8 cellular contexts compared by ENCODE assay signal in genomic region chr13:45441633-45442032, GRCh38. TPM values are rescaled to one million over a fixed set of nuclear protein-coding genes. Genes with fewer than 3 reads are reported as not detected.
DNase-seq lines count a peak whose midpoint lies in the region; ATAC-seq and TF ChIP-seq lines count a peak whose summit lies in the region.

No MANE protein-coding gene starts in this region.

- CTCF ChIA-PET in activated naive CD4-positive, alpha-beta T cell treated with anti-CD3 and anti-CD28 coated beads for 36 hours (lab: Charles Lee), result no interaction called here
- CTCF ChIA-PET in CD8-positive, alpha-beta memory T cell (lab: Charles Lee), result no interaction called here

- H3K27ac ChIP-seq in CD8-positive, alpha-beta memory T cell (ENCODE audit: low read depth, low read length), result no peak overlapping the region

- H3K27me3 Mint-ChIP-seq in activated naive CD4-positive, alpha-beta T cell treated with anti-CD3 and anti-CD28 coated beads for 36 hours (ENCODE audit: low read depth), result no peaks in the 10 kb centered on the region
- peaks cover 6 to 19% of the 10 kb centered on the region in 2 donors for H3K27me3 Mint-ChIP-seq in effector memory CD8-positive, alpha-beta T cell
- peaks cover 8% of the 10 kb centered on the region for H3K27me3 Mint-ChIP-seq in stimulated activated naive CD8-positive, alpha-beta T cell treated with anti-CD3 and anti-CD28 coated beads, Interleukin-15, amount 100 ng/mL, for 72 hours
- peaks cover 0 to 11% of the 10 kb centered on the region in 2 donors for H3K27me3 Mint-ChIP-seq in CD8-positive, alpha-beta memory T cell
- no peaks in the 10 kb centered on the region for H3K27me3 Mint-ChIP-seq in progenitor cell of endocrine pancreas

- no peaks in the 10 kb centered on the region for H3K36me3 Mint-ChIP-seq in activated naive CD4-positive, alpha-beta T cell treated with anti-CD3 and anti-CD28 coated beads for 36 hours (ENCODE audit: low read depth)
- H3K36me3 Mint-ChIP-seq in effector memory CD8-positive, alpha-beta T cell (ENCODE audit: insufficient read depth), result peaks cover 3% of the 10 kb centered on the region
- H3K36me3 Mint-ChIP-seq in CD8-positive, alpha-beta memory T cell, result peaks cover 0 to 3% (median 0%) of the 10 kb centered on the region in 3 donors
- H3K36me3 Mint-ChIP-seq in progenitor cell of endocrine pancreas (ENCODE audit: insufficient read depth), result no peaks in the 10 kb centered on the region

- H3K27ac Mint-ChIP-seq in activated naive CD4-positive, alpha-beta T cell treated with anti-CD3 and anti-CD28 coated beads for 36 hours, result no peak overlapping the region
- no peak overlapping the region for H3K27ac Mint-ChIP-seq in effector memory CD8-positive, alpha-beta T cell
- H3K27ac Mint-ChIP-seq in stimulated activated naive CD8-positive, alpha-beta T cell treated with anti-CD3 and anti-CD28 coated beads, Interleukin-15, amount 100 ng/mL, for 72 hours, result peak overlapping the region in 1 of 2 donors; percentile 44
- H3K27ac Mint-ChIP-seq in CD8-positive, alpha-beta memory T cell, result no peak overlapping the region
- H3K27ac Mint-ChIP-seq in progenitor cell of endocrine pancreas, result no peak overlapping the region

- peaks cover 8% of the 10 kb centered on the region for H3K4me1 Mint-ChIP-seq in activated naive CD4-positive, alpha-beta T cell treated with anti-CD3 and anti-CD28 coated beads for 36 hours (ENCODE audit: low read depth)
- H3K4me1 Mint-ChIP-seq in effector memory CD8-positive, alpha-beta T cell (ENCODE audit: low read depth in 2 of 2), result peaks cover 0 to 5% of the 10 kb centered on the region in 2 donors
- H3K4me1 Mint-ChIP-seq in stimulated activated naive CD8-positive, alpha-beta T cell treated with anti-CD3 and anti-CD28 coated beads, Interleukin-15, amount 100 ng/mL, for 72 hours, result peaks cover 16% of the 10 kb centered on the region
- H3K4me1 Mint-ChIP-seq in CD8-positive, alpha-beta memory T cell, result peaks cover 6 to 8% (median 7%) of the 10 kb centered on the region in 3 donors
- H3K4me1 Mint-ChIP-seq in progenitor cell of endocrine pancreas (ENCODE audit: low read depth), result peaks cover 11% of the 10 kb centered on the region

- peak; percentile 40 for TF ChIP-seq CTCF in Loucy (conservative IDR thresholded peaks at IDR 0.05; ENCODE audit: low read length)
- no peak for TF ChIP-seq CTCF in progenitor cell of endocrine pancreas (IDR thresholded peaks at IDR 0.05; ENCODE audit: unreplicated experiment)

- H3K36me3 ChIP-seq in Loucy (ENCODE audit: insufficient read depth, low read length), result no peaks in the 10 kb centered on the region
- H3K36me3 ChIP-seq in CD8-positive, alpha-beta memory T cell (ENCODE audit: insufficient read depth, low read length), result no peaks in the 10 kb centered on the region

- H2AFZ ChIP-seq in Loucy (ENCODE audit: low read length), result no peak overlapping the region

- H3K9me2 ChIP-seq in Loucy (replicated peaks; ENCODE audit: low read depth, low read length), result no peaks in the 10 kb centered on the region

- no peaks in the 10 kb centered on the region for H3K27me3 ChIP-seq in Loucy (ENCODE audit: insufficient read depth, low read length, poor library complexity, severe bottlenecking)
- no peaks in the 10 kb centered on the region for H3K27me3 ChIP-seq in CD8-positive, alpha-beta memory T cell (ENCODE audit: insufficient read depth, low read length, poor library complexity, severe bottlenecking)

- no peaks in the 10 kb centered on the region for H3K9me3 Mint-ChIP-seq in activated naive CD4-positive, alpha-beta T cell treated with anti-CD3 and anti-CD28 coated beads for 36 hours
- no peaks in the 10 kb centered on the region for H3K9me3 Mint-ChIP-seq in effector memory CD8-positive, alpha-beta T cell
- H3K9me3 Mint-ChIP-seq in stimulated activated naive CD8-positive, alpha-beta T cell treated with anti-CD3 and anti-CD28 coated beads, Interleukin-15, amount 100 ng/mL, for 72 hours, result peaks cover 0 to 5% of the 10 kb centered on the region in 2 donors
- no peaks in the 10 kb centered on the region for H3K9me3 Mint-ChIP-seq in CD8-positive, alpha-beta memory T cell
- no peaks in the 10 kb centered on the region for H3K9me3 Mint-ChIP-seq in progenitor cell of endocrine pancreas (ENCODE audit: low read depth)

- no peak overlapping the region for H3K4me3 ChIP-seq in Loucy (ENCODE audit: low read length, poor library complexity, severe bottlenecking)
- no peak overlapping the region for H3K4me3 ChIP-seq in CD8-positive, alpha-beta memory T cell (ENCODE audit: low read length)

- no peaks in the 10 kb centered on the region for H3F3A ChIP-seq in Loucy (ENCODE audit: low read depth)

- no peaks in the 10 kb centered on the region for H4K20me1 ChIP-seq in Loucy (ENCODE audit: insufficient read depth, low read length, poor library complexity, severe bottlenecking)

- POLR2A ChIA-PET in CD8-positive, alpha-beta memory T cell (lab: Charles Lee), result no interaction called here

- peak; percentile 61 for ATAC-seq in effector memory CD8-positive, alpha-beta T cell (replicated peaks)
- ATAC-seq in stimulated activated naive CD8-positive, alpha-beta T cell treated with anti-CD3 and anti-CD28 coated beads, Interleukin-15, amount 100 ng/mL, for 72 hours, result peak; percentile 91

- intact Hi-C loops in activated naive CD4-positive, alpha-beta T cell treated with anti-CD3 and anti-CD28 coated beads for 36 hours (cut with micrococcal nuclease), result no loop called here

- H3K9me3 ChIP-seq in Loucy (ENCODE audit: insufficient read depth, low read depth, low read length), result no peaks in the 10 kb centered on the region
- H3K9me3 ChIP-seq in CD8-positive, alpha-beta memory T cell (ENCODE audit: low read length), result no peaks in the 10 kb centered on the region

- H3K4me1 ChIP-seq in Loucy (ENCODE audit: insufficient read depth, low read length, poor library complexity, severe bottlenecking), result no peaks in the 10 kb centered on the region
- peaks cover 5% of the 10 kb centered on the region for H3K4me1 ChIP-seq in CD8-positive, alpha-beta memory T cell (ENCODE audit: insufficient read depth, low read length)

- H3K4me3 Mint-ChIP-seq in activated naive CD4-positive, alpha-beta T cell treated with anti-CD3 and anti-CD28 coated beads for 36 hours, result no peak overlapping the region
- no peak overlapping the region for H3K4me3 Mint-ChIP-seq in effector memory CD8-positive, alpha-beta T cell
- H3K4me3 Mint-ChIP-seq in stimulated activated naive CD8-positive, alpha-beta T cell treated with anti-CD3 and anti-CD28 coated beads, Interleukin-15, amount 100 ng/mL, for 72 hours, result peak overlapping the region in 1 of 2 donors; percentile 25
- H3K4me3 Mint-ChIP-seq in CD8-positive, alpha-beta memory T cell, result no peak overlapping the region
- no peak overlapping the region for H3K4me3 Mint-ChIP-seq in progenitor cell of endocrine pancreas (ENCODE audit: low read depth)

- no peaks in the 10 kb centered on the region for H3K79me2 ChIP-seq in Loucy (ENCODE audit: insufficient read depth, low read length)

- no peak overlapping the region for H3K4me2 ChIP-seq in Loucy (ENCODE audit: low read depth, low read length, poor library complexity, severe bottlenecking)

- peak; percentile 35 for DNase-seq in activated naive CD4-positive, alpha-beta T cell treated with anti-CD3 and anti-CD28 coated beads for 36 hours
- DNase-seq in activated naive CD4-positive, alpha-beta T cell (lab: John Stamatoyannopoulos, UW), result no peak
- no peak for DNase-seq in effector memory CD8-positive, alpha-beta T cell
- DNase-seq in stimulated activated naive CD8-positive, alpha-beta T cell treated with anti-CD3 and anti-CD28 coated beads, Interleukin-15, amount 100 ng/mL, for 72 hours, result no peak
- DNase-seq in NCI-H1436 treated with DMSO at 0.1 percent for 48 hours (lab: John Stamatoyannopoulos, UW), result no peak
- no peak for DNase-seq in CD8-positive, alpha-beta memory T cell
- DNase-seq in progenitor cell of endocrine pancreas (ENCODE audit: low spot score, unreplicated experiment), result no peak

- H3K9ac ChIP-seq in Loucy (ENCODE audit: low read depth, low read length, poor library complexity, severe bottlenecking), result no peak overlapping the region

RNA-seq across cellular contexts. Expression of gene COG3, which starts 23.1 kb away (rescaled TPM):
- 10 to 100 TPM; 19.1 to 19.3 TPM for total RNA-seq in activated naive CD4-positive, alpha-beta T cell treated with anti-CD3 and anti-CD28 coated beads for 36 hours
- 10 to 100 TPM; 19.3 to 20.2 TPM for total RNA-seq in CD8-positive, alpha-beta memory T cell
- polyA plus RNA-seq in CD8-positive, alpha-beta memory T cell, result 31.7 TPM
- total RNA-seq in progenitor cell of endocrine pancreas, result 29.6 and 31.6 TPM in 2 replicates

RNA-seq across cellular contexts. Expression of gene SLC25A30, which starts 23.5 kb away (rescaled TPM):
- total RNA-seq in activated naive CD4-positive, alpha-beta T cell treated with anti-CD3 and anti-CD28 coated beads for 36 hours, result 10 to 100 TPM; 13.6 to 15.1 TPM
- 10 to 100 TPM; 27.2 to 29.8 TPM for total RNA-seq in CD8-positive, alpha-beta memory T cell
- 1.7 TPM for polyA plus RNA-seq in CD8-positive, alpha-beta memory T cell
- 5.7 and 6.8 TPM in 2 replicates for total RNA-seq in progenitor cell of endocrine pancreas
